ENCODE assay signal across 15 cellular contexts in the genomic region with DNA sequence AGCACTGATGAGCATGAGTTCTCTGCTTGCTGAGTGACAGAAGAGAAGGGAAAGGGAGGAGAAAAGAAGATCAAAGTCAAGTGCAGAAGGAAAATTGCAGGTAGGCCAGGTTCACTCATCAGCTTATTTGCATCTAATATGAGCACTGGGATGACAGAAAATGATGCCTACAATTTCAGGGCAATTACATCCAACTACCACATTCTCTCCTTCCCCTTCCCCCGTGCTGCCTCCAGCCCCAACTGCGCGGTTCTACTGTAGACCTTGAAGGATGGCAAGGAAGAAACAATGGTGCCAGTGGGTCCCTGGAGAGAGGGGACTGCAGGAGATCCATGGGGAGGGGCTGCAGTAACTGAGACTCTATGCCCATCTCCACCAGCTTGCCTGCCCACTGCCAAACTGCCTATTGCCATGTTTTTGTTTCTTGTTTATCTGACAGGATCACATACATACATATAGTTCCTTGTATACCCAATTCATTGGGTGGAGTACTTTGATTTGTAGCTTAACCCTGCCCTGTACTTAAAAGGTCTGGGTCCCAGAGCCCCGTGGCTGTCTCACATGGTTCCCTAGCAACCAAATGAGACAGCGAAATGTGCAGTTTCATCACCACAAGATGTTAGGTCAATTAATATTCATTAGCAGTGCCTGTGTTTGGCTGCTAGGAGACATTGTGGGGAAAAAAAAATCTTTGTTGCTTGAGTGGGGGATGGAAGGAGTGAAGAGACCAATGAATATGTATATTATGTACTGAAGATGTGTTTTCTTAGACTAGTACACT.
DNase-seq lines count a peak whose midpoint lies in the region; ATAC-seq and TF ChIP-seq lines count a peak whose summit lies in the region.
"Had no signal": no experiment of that assay in that cellular context is flagged by ENCODE, and none has a peak within 500 bp of the region (broad histone marks: within the 10 kb centered on the region; RNA-seq: fewer than 3 reads in every experiment).

No MANE protein-coding gene starts in this region.

- ATAC-seq in lower lobe of right lung (no peak), GM18861 (IDR thresholded peaks at IDR 0.05; ENCODE audit: unreplicated experiment) (no peak)
- ATAC-seq: body of pancreas; stimulated activated naive B cell treated with anti-CD40 and anti-IgM and Interleukin-4, amounts not matched to agents 10 μg/mL and 1 μg/mL and 100 μg/mL, for 72 hours had no signal

- H3K27ac ChIP-seq in lower lobe of right lung, result no peak overlapping the region
- H3K27ac ChIP-seq: body of pancreas had no signal

- no peaks in the 10 kb centered on the region for H3K4me1 ChIP-seq in lower lobe of right lung
- H3K4me1 ChIP-seq: body of pancreas had no signal

- no peak for TF ChIP-seq CTCF in lower lobe of right lung (IDR thresholded peaks at IDR 0.05)

- H3K36me3 ChIP-seq in lower lobe of right lung, result no peaks in the 10 kb centered on the region

- H3K4me3 ChIP-seq in lower lobe of right lung, result no peak overlapping the region
- H3K4me3 ChIP-seq: body of pancreas had no signal

- intact Hi-C loops in lower lobe of right lung (cut with DNase I), result no loop called here

- H3K9me3 ChIP-seq in lower lobe of right lung, result no peaks in the 10 kb centered on the region
- H3K9me3 ChIP-seq: body of pancreas had no signal

- DNase-seq in COR-L47 (lab: John Stamatoyannopoulos, UW) (peak; percentile 59), NCI-H1105 (lab: John Stamatoyannopoulos, UW) (peak; percentile 68), OCI-M1 (lab: John Stamatoyannopoulos, UW) (peak; percentile 21), medulla oblongata (ENCODE audit: extremely low spot score) (peak; percentile 79), HPDE6-E6E7 (ENCODE audit: extremely low spot score) (no peak), iPS-NIHi7 (ENCODE audit: extremely low spot score) (no peak), lower lobe of right lung (no peak)
- DNase-seq: activated B cell treated with CpG ODN at 0.5 μM for 24 hours; activated CD8-positive, alpha-beta memory T cell treated with anti-CD3 and anti-CD28 coated beads, Interleukin-2, amount 50 U/mL, for 4 hours; activated naive CD4-positive, alpha-beta T cell treated with anti-CD3 and anti-CD28 coated beads, Interleukin-2, amount 10 ng/mL, durations not matched to agents 7 days and 5 days; body of pancreas; Kasumi-1; small intestine; stimulated activated naive B cell treated with anti-CD40 and anti-IgM and Interleukin-4, amounts not matched to agents 10 μg/mL and 1 μg/mL and 100 μg/mL, for 72 hours had no signal

- H3K27me3 ChIP-seq in lower lobe of right lung (ENCODE audit: low read depth), result peaks cover under 1% of the 10 kb centered on the region
- H3K27me3 ChIP-seq: body of pancreas had no signal

Comparison
In these comparisons a context has a peak if more than half of its experiments do, and no peak if none do; other contexts are left out.
1. DNase-seq: peak in COR-L47 (single experiment), NCI-H1105 (single experiment), OCI-M1 (single experiment) and medulla oblongata (single experiment); none in HPDE6-E6E7 (single experiment), iPS-NIHi7 (single experiment) and lower lobe of right lung (single experiment).